8 cellular contexts compared by ENCODE assay signal in genomic region chr20:45798935-45799642, GRCh38. TPM values are rescaled to one million over a fixed set of nuclear protein-coding genes. Genes with fewer than 3 reads are reported as not detected.
DNase-seq lines count a peak whose midpoint lies in the region; TF ChIP-seq lines count a peak whose summit lies in the region.

No MANE protein-coding gene starts in this region.

- H3K27ac ChIP-seq in prostate gland = no peak overlapping the region

- H3K27me3 Mint-ChIP-seq in activated T-helper 2 cell treated with anti-CD3 and anti-CD28 coated beads, Interferon-gamma antibody, Interleukin-2, Interleukin-4, amounts not matched to agents 10 μg/mL and 5 μg/mL and 100 μg/mL, durations not matched to agents 14 hours and 24 hours and 36 hours (ENCODE audit: low read depth) = no peaks in the 10 kb centered on the region

- no peak for TF ChIP-seq POLR2A in prostate gland (IDR thresholded peaks at IDR 0.05)
- TF ChIP-seq POLR2A in lower leg skin (IDR thresholded peaks at IDR 0.05) = no peak

- H3K9me3 Mint-ChIP-seq in activated T-helper 2 cell treated with anti-CD3 and anti-CD28 coated beads, Interferon-gamma antibody, Interleukin-2, Interleukin-4, amounts not matched to agents 10 μg/mL and 5 μg/mL and 100 μg/mL, durations not matched to agents 14 hours and 24 hours and 36 hours = no peaks in the 10 kb centered on the region

- H3K36me3 Mint-ChIP-seq in activated T-helper 2 cell treated with anti-CD3 and anti-CD28 coated beads, Interferon-gamma antibody, Interleukin-2, Interleukin-4, amounts not matched to agents 10 μg/mL and 5 μg/mL and 100 μg/mL, durations not matched to agents 14 hours and 24 hours and 36 hours (ENCODE audit: low read depth) = peaks cover 55% of the 10 kb centered on the region

- H3K36me3 ChIP-seq in prostate gland = peaks cover 0 to 15% of the 10 kb centered on the region in 2 donors

- no peaks in the 10 kb centered on the region for H3K4me1 ChIP-seq in prostate gland (replicated peaks)

- in situ Hi-C loops in G401 (cut with HindIII; ENCODE audit: low sequenced_read_pairs) = no loop called here

- H3K27ac Mint-ChIP-seq in activated T-helper 2 cell treated with anti-CD3 and anti-CD28 coated beads, Interferon-gamma antibody, Interleukin-2, Interleukin-4, amounts not matched to agents 10 μg/mL and 5 μg/mL and 100 μg/mL, durations not matched to agents 14 hours and 24 hours and 36 hours = peak overlapping the region; percentile 74

- intact Hi-C loops in activated T-helper 2 cell treated with anti-CD3 and anti-CD28 coated beads, Interferon-gamma antibody, Interleukin-2, Interleukin-4, amounts not matched to agents 10 μg/mL and 5 μg/mL and 100 μg/mL, durations not matched to agents 14 hours and 24 hours and 36 hours (cut with micrococcal nuclease) = loop anchor here (5.0 to 10.0 kb wide), 2 partner anchors 86 to 163 kb away; partner anchors contain the start of genes SPATA25 and ZSWIM1
- intact Hi-C loops in prostate gland (cut with DNase I) = no loop called here
- intact Hi-C loops in lower leg skin (cut with DNase I; ENCODE audit: low total_unique reads) = no loop called here

- H3K4me3 Mint-ChIP-seq in activated T-helper 2 cell treated with anti-CD3 and anti-CD28 coated beads, Interferon-gamma antibody, Interleukin-2, Interleukin-4, amounts not matched to agents 10 μg/mL and 5 μg/mL and 100 μg/mL, durations not matched to agents 14 hours and 24 hours and 36 hours (ENCODE audit: low read depth) = no peak overlapping the region

- 32% methylated on average over 4 of the region's 4 CpGs for WGBS in prostate gland
- WGBS in lower leg skin, 2 donors = 31 to 36% methylated on average over 4 of the region's 4 CpGs

- peak in 3 of 4 experiments; percentile 32 to 56 (median 54) for TF ChIP-seq CTCF in prostate gland (IDR thresholded peaks at IDR 0.05)
- TF ChIP-seq CTCF in lower leg skin (IDR thresholded peaks at IDR 0.05) = peak in 1 of 3 donors; percentile 29

- H3K4me3 ChIP-seq in prostate gland (no peak overlapping the region), lower leg skin (ENCODE audit: low read depth, poor library complexity, severe bottlenecking) (no peak overlapping the region)

- no peaks in the 10 kb centered on the region for H3K9me3 ChIP-seq in prostate gland

- DNase-seq in G401 (ENCODE audit: low spot score) = peak; percentile 71
- DNase-seq in M059J (ENCODE audit: low read depth) = peak; percentile 68
- DNase-seq in SHP77 (lab: John Stamatoyannopoulos, UW) = peak; percentile 38 to 65
- DNase-seq in activated T-helper 2 cell treated with anti-CD3 and anti-CD28 coated beads, Interferon-gamma antibody, Interleukin-2, Interleukin-4, amounts not matched to agents 10 μg/mL and 5 μg/mL and 100 μg/mL, durations not matched to agents 14 hours and 24 hours and 36 hours (ENCODE audit: low spot score) = peak; percentile 49
- DNase-seq in germinal center (ENCODE audit: low spot score) = peak; percentile 72
- DNase-seq in prostate gland (ENCODE audit: low spot score) = no peak
- DNase-seq in ureter (ENCODE audit: low spot score) = no peak
- no peak for DNase-seq in lower leg skin (ENCODE audit: low spot score in 2 of 2)

- H3K4me1 Mint-ChIP-seq in activated T-helper 2 cell treated with anti-CD3 and anti-CD28 coated beads, Interferon-gamma antibody, Interleukin-2, Interleukin-4, amounts not matched to agents 10 μg/mL and 5 μg/mL and 100 μg/mL, durations not matched to agents 14 hours and 24 hours and 36 hours (ENCODE audit: low read depth) = peaks cover 11% of the 10 kb centered on the region

- H3K27me3 ChIP-seq in prostate gland (replicated peaks; ENCODE audit: insufficient read depth) = no peaks in the 10 kb centered on the region

RNA-seq across cellular contexts. Expression of gene DNTTIP1, which starts 7.3 kb away (rescaled TPM):
- total RNA-seq in G401 (2014; rRNA removed; shearing (Covaris generic)) = 40.4 and 43.3 TPM in 2 replicates
- 50.2 and 57.6 TPM in 2 replicates for total RNA-seq in M059J (2014; rRNA removed; shearing (Covaris generic))
- 30.7 and 35.2 TPM in 2 replicates for total RNA-seq in activated T-helper 2 cell treated with anti-CD3 and anti-CD28 coated beads, Interferon-gamma antibody, Interleukin-2, Interleukin-4, amounts not matched to agents 10 μg/mL and 5 μg/mL and 100 μg/mL, durations not matched to agents 14 hours and 24 hours and 36 hours
- total RNA-seq in prostate gland = 10 to 100 TPM; 21.8 to 35.5 TPM
- 24.5 TPM for total RNA-seq in ureter
- 10 to 100 TPM; 24.5 to 62.9 (median 43.5) TPM for total RNA-seq in lower leg skin

RNA-seq across cellular contexts. Expression of gene WFDC3, which starts 7.4 kb away (rescaled TPM):
- not detected in 2 replicates for total RNA-seq in G401 (2014; rRNA removed; shearing (Covaris generic))
- 0.42 TPM in 1 of 2 replicates, not detected in the other for total RNA-seq in M059J (2014; rRNA removed; shearing (Covaris generic))
- 0.39 TPM in 1 of 2 replicates, not detected in the other for total RNA-seq in activated T-helper 2 cell treated with anti-CD3 and anti-CD28 coated beads, Interferon-gamma antibody, Interleukin-2, Interleukin-4, amounts not matched to agents 10 μg/mL and 5 μg/mL and 100 μg/mL, durations not matched to agents 14 hours and 24 hours and 36 hours
- total RNA-seq in prostate gland (1 to 10 TPM in 1 of 2 donors, not detected in 1; 5.2 TPM), ureter (3.0 TPM), lower leg skin (10 to 100 TPM in 3 of 4 donors, 1 to 10 TPM in 1; 8.4 to 37.2 (median 21.1) TPM)

RNA-seq across cellular contexts. Expression of gene UBE2C, which starts 13.4 kb away (rescaled TPM):
- 75.4 and 83.0 TPM in 2 replicates for total RNA-seq in G401 (2014; rRNA removed; shearing (Covaris generic))
- 435 and 579 TPM in 2 replicates for total RNA-seq in M059J (2014; rRNA removed; shearing (Covaris generic))
- total RNA-seq in activated T-helper 2 cell treated with anti-CD3 and anti-CD28 coated beads, Interferon-gamma antibody, Interleukin-2, Interleukin-4, amounts not matched to agents 10 μg/mL and 5 μg/mL and 100 μg/mL, durations not matched to agents 14 hours and 24 hours and 36 hours = 142 and 145 TPM in 2 replicates
- total RNA-seq in prostate gland (10 to 100 TPM in 1 of 2 donors, 1 to 10 TPM in 1; 2.2 to 10.9 TPM), ureter (1.1 TPM), lower leg skin (10 to 100 TPM in 2 of 4 donors, 1 to 10 TPM in 2; 1.1 to 24.1 (median 10.2) TPM)

RNA-seq across cellular contexts. Expression of gene TNNC2, which starts 28.0 kb away (rescaled TPM):
- 1.3 and 1.8 TPM in 2 replicates for total RNA-seq in G401 (2014; rRNA removed; shearing (Covaris generic))
- total RNA-seq in M059J (2014; rRNA removed; shearing (Covaris generic)) = not detected in 2 replicates
- total RNA-seq in activated T-helper 2 cell treated with anti-CD3 and anti-CD28 coated beads, Interferon-gamma antibody, Interleukin-2, Interleukin-4, amounts not matched to agents 10 μg/mL and 5 μg/mL and 100 μg/mL, durations not matched to agents 14 hours and 24 hours and 36 hours = 0.28 TPM in 1 of 2 replicates, not detected in the other
- total RNA-seq in prostate gland (1 to 10 TPM; 2.1 to 3.0 TPM), ureter (0.57 TPM), lower leg skin (10 to 100 TPM in 1 of 4 donors, 1 to 10 TPM in 2, not detected in 1; 1.4 to 10.7 (median 2.6) TPM)

RNA-seq across cellular contexts. Expression of gene SNX21, which starts 34.5 kb away (rescaled TPM):
- total RNA-seq in G401 (2014; rRNA removed; shearing (Covaris generic)) = 26.5 and 45.6 TPM in 2 replicates
- 35.1 and 35.8 TPM in 2 replicates for total RNA-seq in M059J (2014; rRNA removed; shearing (Covaris generic))
- total RNA-seq in activated T-helper 2 cell treated with anti-CD3 and anti-CD28 coated beads, Interferon-gamma antibody, Interleukin-2, Interleukin-4, amounts not matched to agents 10 μg/mL and 5 μg/mL and 100 μg/mL, durations not matched to agents 14 hours and 24 hours and 36 hours = 1.5 and 2.0 TPM in 2 replicates
- total RNA-seq in prostate gland (10 to 100 TPM; 60.4 to 68.4 TPM), ureter (31.4 TPM), lower leg skin (100 to 1,000 TPM; 159 to 236 (median 203) TPM)

Comparison
In these comparisons a context has a peak if more than half of its experiments do, and no peak if none do; other contexts are left out.
1. DNase-seq: peak in G401 (single experiment), M059J (single experiment), SHP77 (2 of 2), activated T-helper 2 cell treated with anti-CD3 and anti-CD28 coated beads, Interferon-gamma antibody, Interleukin-2, Interleukin-4, amounts not matched to agents 10 μg/mL and 5 μg/mL and 100 μg/mL, durations not matched to agents 14 hours and 24 hours and 36 hours (single experiment) and germinal center (single experiment); none in prostate gland (single experiment), ureter (single experiment) and lower leg skin (0 of 2).